ENCODE assay signal across 16 cellular contexts in genomic region chr22:30247561-30247960, GRCh38. TPM values are rescaled to one million over a fixed set of nuclear protein-coding genes. Genes with fewer than 3 reads are reported as not detected.
DNase-seq lines count a peak whose midpoint lies in the region; ATAC-seq, FAIRE-seq and TF ChIP-seq lines count a peak whose summit lies in the region.
"Had no signal": no experiment of that assay in that cellular context is flagged by ENCODE, and none has a peak within 500 bp of the region (broad histone marks: within the 10 kb centered on the region; RNA-seq: fewer than 3 reads in every experiment).

No MANE protein-coding gene starts in this region.

- H3K27ac ChIP-seq in HepG2 (ENCODE audit: extremely low read length, insufficient read depth, low read length), result peak overlapping the region; percentile 1
- no peak overlapping the region for H3K27ac ChIP-seq in right lobe of liver
- H3K27ac ChIP-seq: parathyroid adenoma had no signal

- in situ Hi-C loops in HepG2 (cut with HindIII; ENCODE audit: extremely low pct_ligation_motif_present, low pct_unique_long_range_greater_than_20kb), result no loop called here

- no peak overlapping the region for H2AFZ ChIP-seq in HepG2 (ENCODE audit: low read length)
- H2AFZ ChIP-seq: parathyroid adenoma had no signal

- no peak for TF ChIP-seq POLR2A in HepG2 (IDR thresholded peaks at IDR 0.05; ENCODE audit: insufficient read depth in 1 of 2, low read depth in 2 of 2, low read length in 2 of 2)
- TF ChIP-seq POLR2A in right lobe of liver (IDR thresholded peaks at IDR 0.05), result no peak

- intact Hi-C loops in HepG2 (cut with micrococcal nuclease; ENCODE audit: unreplicated experiment), result no loop called here
- intact Hi-C loops in right lobe of liver (cut with DNase I), result no loop called here

- H3K36me3 ChIP-seq in HepG2 (replicated peaks in 1 of 2; ENCODE audit: control insufficient read depth in 1 of 2, insufficient read depth in 2 of 2, low read length in 2 of 2) (no peaks in the 10 kb centered on the region), right lobe of liver (no peaks in the 10 kb centered on the region)
- H3K36me3 ChIP-seq: esophagus squamous epithelium had no signal

- 0 out of 2 replicates have a peak overlapping the region, but pooled peaks have one; percentile 44 for H3K9ac ChIP-seq in HepG2 (ENCODE audit: insufficient read depth, low read depth, low read length)
- H3K9ac ChIP-seq: parathyroid adenoma had no signal

- H3K4me2 ChIP-seq in HepG2 (ENCODE audit: low read depth, low read length), result peak overlapping the region; percentile 74

- POLR2A ChIA-PET in HepG2 (lab: Yijun Ruan, JAX), result interaction anchor here (1.1 kb wide), 1 partner anchor 13 kb away, joined by 3 read pairs; no protein-coding TSS in a partner anchor

- no peak for TF ChIP-seq EP300 in HepG2 (IDR thresholded peaks at IDR 0.05; ENCODE audit: low read depth in 2 of 2, low read length in 2 of 2)
- no peak for TF ChIP-seq EP300 in HepG2 (CRISPR knock-in tag; IDR thresholded peaks at IDR 0.05; ENCODE audit: borderline replicate concordance)

- ATAC-seq in HepG2 (no peak), right lobe of liver (no peak)
- ATAC-seq: stimulated activated memory B cell treated with anti-CD40 and anti-IgM and Interleukin-4, amounts not matched to agents 10 μg/mL and 1 μg/mL and 100 μg/mL, for 72 hours had no signal

- BruUV-seq in HepG2 (replicated peaks; lab: Mats Ljungman, UMichigan), result no TSS peak

- H3K27me3 ChIP-seq in HepG2 (ENCODE audit: control insufficient read depth in 1 of 2, insufficient read depth in 2 of 2, low read length in 2 of 2) (no peaks in the 10 kb centered on the region), right lobe of liver (no peaks in the 10 kb centered on the region)

- CTCF ChIA-PET in HepG2 (lab: Yijun Ruan, JAX; ENCODE audit: low intra/inter-chr PET ratio, low total read pairs), result no interaction called here

- no peak for TF ChIP-seq RAD21 in HepG2 (CRISPR knock-in tag; IDR thresholded peaks at IDR 0.05)

- no peak for FAIRE-seq in HepG2 (lab: Jason Lieb, UNC)
- FAIRE-seq: HTR-8/SVneo had no signal

- peaks cover 63% of the 10 kb centered on the region for H3K4me1 ChIP-seq in HepG2 (ENCODE audit: insufficient read depth, low read length)
- peaks cover 0 to 6% (median 0%) of the 10 kb centered on the region in 4 donors for H3K4me1 ChIP-seq in right lobe of liver
- H3K4me1 ChIP-seq: parathyroid adenoma had no signal

- DNase-seq in HepG2 (ENCODE audit: low spot score), result no peak
- no peak for DNase-seq in right lobe of liver
- DNase-seq in epithelial cell of proximal tubule (ENCODE audit: low read depth), result no peak
- no peak for DNase-seq in Ammon's horn (ENCODE audit: low spot score)
- DNase-seq in OCI-M1 (lab: John Stamatoyannopoulos, UW), result no peak
- DNase-seq in COR-L47 (lab: John Stamatoyannopoulos, UW), result no peak
- DNase-seq in superior temporal gyrus (ENCODE audit: extremely low spot score), result no peak
- DNase-seq: activated gamma-delta T cell, esophagus squamous epithelium, NCI-H1105 treated with DMSO at 0.1 percent for 48 hours had no signal

- no peaks in the 10 kb centered on the region for H4K20me1 ChIP-seq in HepG2 (ENCODE audit: insufficient read depth, low read length)

- WGBS in HepG2 (ENCODE audit: low lambda C conversion rate), result 65% methylated on average over 9 of the region's 11 CpGs
- 82% methylated on average over 3 of the region's 11 CpGs for WGBS in right lobe of liver (ENCODE audit: insufficient coverage, low coverage, low lambda C conversion rate, missing lambda C conversion rate)

- TF ChIP-seq CTCF in HepG2 (CRISPR knock-in tag; IDR thresholded peaks at IDR 0.05) (no peak), right lobe of liver (IDR thresholded peaks at IDR 0.05) (no peak), WI38 (IDR thresholded peaks at IDR 0.05; ENCODE audit: low read depth, low read length) (no peak), epithelial cell of proximal tubule (conservative IDR thresholded peaks at IDR 0.05; ENCODE audit: low read depth, low read length) (no peak)

- H3K9me3 ChIP-seq in HepG2 (ENCODE audit: low read length) (no peaks in the 10 kb centered on the region), right lobe of liver (no peaks in the 10 kb centered on the region)
- H3K9me3 ChIP-seq: esophagus squamous epithelium had no signal

- no peaks in the 10 kb centered on the region for H3K79me2 ChIP-seq in HepG2 (ENCODE audit: insufficient read depth, low read length)
- H3K79me2 ChIP-seq: parathyroid adenoma had no signal

- H3K4me3 ChIP-seq in HepG2 (replicated peaks in 1 of 3; ENCODE audit: insufficient read depth in 1 of 3, low read depth in 2 of 3, low read length in 3 of 3), result peak overlapping the region in 2 of 3 experiments; percentile 56 to 67; a peak in 5 of 6 replicates
- H3K4me3 ChIP-seq in right lobe of liver, result no peak overlapping the region
- peak overlapping the region; percentile 83 for H3K4me3 ChIP-seq in WI38 (ENCODE audit: low read depth, low read length)
- H3K4me3 ChIP-seq in epithelial cell of proximal tubule (ENCODE audit: low read depth, low read length), result peak overlapping the region; percentile 67

RNA-seq across cellular contexts. Expression of gene LIF, which starts 1.0 kb away (rescaled TPM):
- total RNA-seq in HepG2 (2016; rRNA removed; fragmentation: Illumina TruSeq; extraction: Trizol), result 1.5 and 3.6 TPM in 2 replicates
- total RNA-seq in HepG2 (2016; cell fraction: cytosol; rRNA removed; fragmentation: Illumina TruSeq; extraction: Trizol; ENCODE audit: low read depth), result 0.53 and 1.6 TPM in 2 replicates
- total RNA-seq in HepG2 (2016; cell fraction: insoluble cytoplasmic fraction; rRNA removed; fragmentation: Illumina TruSeq; extraction: Trizol), result 1.7 and 3.2 TPM in 2 replicates
- 2.6 TPM in 2 replicates for total RNA-seq in HepG2 (2016; cell fraction: membrane; rRNA removed; fragmentation: Illumina TruSeq; extraction: Trizol)
- 5.2 and 5.5 TPM in 2 replicates for total RNA-seq in HepG2 (2016; cell fraction: nucleus; rRNA removed; fragmentation: Illumina TruSeq; extraction: Trizol)
- 8.5 and 12.1 TPM in 2 replicates for polyA plus RNA-seq in HepG2 (2011; rRNA removed)
- polyA plus RNA-seq in HepG2 (2011; cell fraction: cytosol; rRNA removed), result 3.0 and 4.2 TPM in 2 replicates
- 48.8 and 59.2 TPM in 2 replicates for polyA plus RNA-seq in HepG2 (2011; cell fraction: nucleus; rRNA removed)
- polyA plus RNA-seq in HepG2 (2012), result 1.4 and 5.2 TPM in 2 replicates
- polyA plus RNA-seq in HepG2 (2016; cell fraction: cytosol; fragmentation: Illumina TruSeq; extraction: Trizol; ENCODE audit: low read depth), result 0.17 and 0.26 TPM in 2 replicates
- 1.1 and 1.3 TPM in 2 replicates for polyA plus RNA-seq in HepG2 (2016; cell fraction: insoluble cytoplasmic fraction; fragmentation: Illumina TruSeq; extraction: Trizol; ENCODE audit: low read depth)
- polyA plus RNA-seq in HepG2 (2016; cell fraction: membrane; fragmentation: Illumina TruSeq; extraction: Trizol; ENCODE audit: low read depth), result 0.64 and 0.93 TPM in 2 replicates
- 13.6 and 20.3 TPM in 2 replicates for polyA plus RNA-seq in HepG2 (2016; cell fraction: nucleus; fragmentation: Illumina TruSeq; extraction: Trizol; ENCODE audit: insufficient read depth, low read depth)
- polyA minus RNA-seq in HepG2 (2011; rRNA and poly(A)+ RNA removed; ENCODE audit: low replicate concordance), result 11.5 and 35.1 TPM in 2 replicates
- polyA minus RNA-seq in HepG2 (2011; cell fraction: cytosol; rRNA and poly(A)+ RNA removed), result 3.8 and 5.5 TPM in 2 replicates
- 4.1 and 7.1 TPM in 2 replicates for polyA minus RNA-seq in HepG2 (2011; cell fraction: nucleus; rRNA and poly(A)+ RNA removed)
- total RNA-seq in right lobe of liver, result 1 to 10 TPM in 3 of 6 experiments, under 1 TPM in 1, not detected in 2; 0.15 to 2.0 (median 1.6) TPM
- 48.7 and 49.8 TPM in 2 replicates for total RNA-seq in epithelial cell of proximal tubule
- polyA plus RNA-seq: CD4-positive, alpha-beta memory T cell had no signal

RNA-seq across cellular contexts. Expression of gene OSM, which starts 19.1 kb away (rescaled TPM):
- total RNA-seq in HepG2 (2016; rRNA removed; fragmentation: Illumina TruSeq; extraction: Trizol), result not detected in 2 replicates
- not detected in 2 replicates for total RNA-seq in HepG2 (2016; cell fraction: cytosol; rRNA removed; fragmentation: Illumina TruSeq; extraction: Trizol; ENCODE audit: low read depth)
- total RNA-seq in HepG2 (2016; cell fraction: insoluble cytoplasmic fraction; rRNA removed; fragmentation: Illumina TruSeq; extraction: Trizol), result not detected in 2 replicates
- total RNA-seq in HepG2 (2016; cell fraction: membrane; rRNA removed; fragmentation: Illumina TruSeq; extraction: Trizol), result not detected in 2 replicates
- not detected in 2 replicates for total RNA-seq in HepG2 (2016; cell fraction: nucleus; rRNA removed; fragmentation: Illumina TruSeq; extraction: Trizol)
- 0.07 TPM in 1 of 2 replicates, not detected in the other for polyA plus RNA-seq in HepG2 (2011; rRNA removed)
- 0.05 TPM in 1 of 2 replicates, not detected in the other for polyA plus RNA-seq in HepG2 (2011; cell fraction: cytosol; rRNA removed)
- polyA plus RNA-seq in HepG2 (2011; cell fraction: nucleus; rRNA removed), result not detected in 2 replicates
- 0.07 TPM in 1 of 2 replicates, not detected in the other for polyA plus RNA-seq in HepG2 (2012)
- not detected in 2 replicates for polyA plus RNA-seq in HepG2 (2016; cell fraction: cytosol; fragmentation: Illumina TruSeq; extraction: Trizol; ENCODE audit: low read depth)
- polyA plus RNA-seq in HepG2 (2016; cell fraction: insoluble cytoplasmic fraction; fragmentation: Illumina TruSeq; extraction: Trizol; ENCODE audit: low read depth), result not detected in 2 replicates
- polyA plus RNA-seq in HepG2 (2016; cell fraction: membrane; fragmentation: Illumina TruSeq; extraction: Trizol; ENCODE audit: low read depth), result not detected in 2 replicates
- polyA plus RNA-seq in HepG2 (2016; cell fraction: nucleus; fragmentation: Illumina TruSeq; extraction: Trizol; ENCODE audit: insufficient read depth, low read depth), result not detected in 2 replicates
- polyA minus RNA-seq in HepG2 (2011; rRNA and poly(A)+ RNA removed; ENCODE audit: low replicate concordance), result not detected in 2 replicates
- polyA minus RNA-seq in HepG2 (2011; cell fraction: cytosol; rRNA and poly(A)+ RNA removed), result not detected in 2 replicates
- not detected in 2 replicates for polyA minus RNA-seq in HepG2 (2011; cell fraction: nucleus; rRNA and poly(A)+ RNA removed)
- under 1 TPM in 4 of 6 experiments, not detected in 2; 0.10 to 0.75 (median 0.19) TPM for total RNA-seq in right lobe of liver
- not detected in 2 replicates for total RNA-seq in epithelial cell of proximal tubule
- total RNA-seq: lung microvascular endothelial cell had no signal

RNA-seq across cellular contexts. Expression of gene CASTOR1, which starts 41.7 kb away (rescaled TPM):
- total RNA-seq in HepG2 (2016; rRNA removed; fragmentation: Illumina TruSeq; extraction: Trizol), result 1.1 and 2.6 TPM in 2 replicates
- 0.81 and 0.88 TPM in 2 replicates for total RNA-seq in HepG2 (2016; cell fraction: cytosol; rRNA removed; fragmentation: Illumina TruSeq; extraction: Trizol; ENCODE audit: low read depth)
- total RNA-seq in HepG2 (2016; cell fraction: insoluble cytoplasmic fraction; rRNA removed; fragmentation: Illumina TruSeq; extraction: Trizol), result 0.70 and 1.2 TPM in 2 replicates
- 2.4 and 2.9 TPM in 2 replicates for total RNA-seq in HepG2 (2016; cell fraction: membrane; rRNA removed; fragmentation: Illumina TruSeq; extraction: Trizol)
- 1.6 and 2.3 TPM in 2 replicates for total RNA-seq in HepG2 (2016; cell fraction: nucleus; rRNA removed; fragmentation: Illumina TruSeq; extraction: Trizol)
- 4.4 and 6.2 TPM in 2 replicates for polyA plus RNA-seq in HepG2 (2011; rRNA removed)
- polyA plus RNA-seq in HepG2 (2011; cell fraction: cytosol; rRNA removed), result 2.6 and 3.9 TPM in 2 replicates
- 14.3 and 18.8 TPM in 2 replicates for polyA plus RNA-seq in HepG2 (2011; cell fraction: nucleus; rRNA removed)
- polyA plus RNA-seq in HepG2 (2012), result 2.3 and 2.7 TPM in 2 replicates
- polyA plus RNA-seq in HepG2 (2016; cell fraction: cytosol; fragmentation: Illumina TruSeq; extraction: Trizol; ENCODE audit: low read depth), result 0.41 and 0.72 TPM in 2 replicates
- 0.73 and 1.3 TPM in 2 replicates for polyA plus RNA-seq in HepG2 (2016; cell fraction: insoluble cytoplasmic fraction; fragmentation: Illumina TruSeq; extraction: Trizol; ENCODE audit: low read depth)
- 0.99 and 1.3 TPM in 2 replicates for polyA plus RNA-seq in HepG2 (2016; cell fraction: membrane; fragmentation: Illumina TruSeq; extraction: Trizol; ENCODE audit: low read depth)
- polyA plus RNA-seq in HepG2 (2016; cell fraction: nucleus; fragmentation: Illumina TruSeq; extraction: Trizol; ENCODE audit: insufficient read depth, low read depth), result 2.4 TPM in 1 of 2 replicates, not detected in the other
- 1.4 and 5.7 TPM in 2 replicates for polyA minus RNA-seq in HepG2 (2011; rRNA and poly(A)+ RNA removed; ENCODE audit: low replicate concordance)
- polyA minus RNA-seq in HepG2 (2011; cell fraction: cytosol; rRNA and poly(A)+ RNA removed), result 0.97 and 1.6 TPM in 2 replicates
- polyA minus RNA-seq in HepG2 (2011; cell fraction: nucleus; rRNA and poly(A)+ RNA removed), result 2.3 and 2.9 TPM in 2 replicates
- total RNA-seq in right lobe of liver, result 1 to 10 TPM in 5 of 6 experiments, under 1 TPM in 1; 0.86 to 8.6 (median 4.0) TPM
- total RNA-seq in epithelial cell of proximal tubule, result 6.4 and 14.3 TPM in 2 replicates

Comparison
In these comparisons a context has a peak if more than half of its experiments do, and no peak if none do; other contexts are left out.
1. H3K4me3 ChIP-seq: peak in HepG2 (2 of 3), WI38 (single experiment) and epithelial cell of proximal tubule (single experiment); none in right lobe of liver (0 of 3).